ENCODE assay signal across 8 cellular contexts in the genomic region with DNA sequence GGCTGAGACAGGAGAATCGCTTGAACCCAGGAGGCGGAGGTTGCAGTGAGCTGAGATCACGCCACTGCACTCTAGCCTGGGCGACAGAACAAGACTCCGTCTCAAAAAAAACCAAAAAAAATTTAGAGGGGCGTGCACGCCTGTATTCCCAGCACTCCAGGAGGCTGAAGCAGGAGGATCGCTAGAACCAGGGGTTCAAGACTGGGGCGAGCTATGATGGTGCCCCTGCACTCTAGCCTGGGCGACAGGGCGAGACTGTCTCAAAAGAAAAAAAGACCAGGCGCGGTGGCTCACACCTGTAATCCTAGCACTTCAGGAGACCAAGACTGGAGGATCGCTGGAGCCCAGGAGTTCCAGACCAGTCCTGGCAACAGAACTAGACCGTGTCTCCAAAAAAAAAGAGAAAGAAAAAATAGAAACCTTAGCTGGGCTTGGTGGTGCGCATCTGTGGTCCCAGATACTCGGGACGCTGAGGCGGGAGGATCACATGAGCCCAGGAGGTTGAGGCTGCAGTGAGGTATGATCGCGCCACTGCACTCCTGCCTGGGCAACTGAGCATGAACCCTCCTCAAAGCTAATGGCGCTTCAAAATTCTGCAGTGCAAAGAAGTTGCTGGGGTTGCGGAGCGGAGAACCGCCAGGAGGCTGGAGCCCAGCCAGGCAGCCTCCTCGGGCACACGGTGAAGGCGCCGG. TPM values are rescaled to one million over a fixed set of nuclear protein-coding genes. Genes with fewer than 3 reads are reported as not detected.
DNase-seq lines count a peak whose midpoint lies in the region; ATAC-seq and TF ChIP-seq lines count a peak whose summit lies in the region.

No MANE protein-coding gene starts in this region.

- H3K79me1 ChIP-seq in mesendoderm (ENCODE audit: low read length): no peaks in the 10 kb centered on the region

- no peak overlapping the region for H3K4ac ChIP-seq in mesendoderm (ENCODE audit: low read depth, low read length)

- no peak overlapping the region for H2BK120ac ChIP-seq in mesendoderm (ENCODE audit: low read depth, low read length)

- H3K36me3 Mint-ChIP-seq in T-helper 1 cell treated with Interleukin-12 subunit alpha and Interleukin-12 subunit beta and Interleukin-4 antibody, amounts not matched to agents 30 μg/mL and 1 μg/mL, for 36 hours (ENCODE audit: low read depth): peaks cover 10% of the 10 kb centered on the region

- H4K5ac ChIP-seq in mesendoderm (ENCODE audit: low read length): no peak overlapping the region

- H3K27ac ChIP-seq in breast epithelium (peak overlapping the region; percentile 98 to 99), mesendoderm (ENCODE audit: low read depth, low read length) (peak overlapping the region; percentile 91), uterus (peak overlapping the region; percentile 89 to 93)

- no peaks in the 10 kb centered on the region for H3K27me3 Mint-ChIP-seq in T-helper 1 cell treated with Interleukin-12 subunit alpha and Interleukin-12 subunit beta and Interleukin-4 antibody, amounts not matched to agents 30 μg/mL and 1 μg/mL, for 36 hours (ENCODE audit: low read depth)

- peak overlapping the region; percentile 88 to 94 (median 90) for H3K4me3 ChIP-seq in breast epithelium
- peak overlapping the region; percentile 69 for H3K4me3 ChIP-seq in mesendoderm (ENCODE audit: low read length)
- peak overlapping the region; percentile 50 to 51 for H3K4me3 ChIP-seq in uterus

- TF ChIP-seq POLR2A in breast epithelium (IDR thresholded peaks at IDR 0.05) (no peak), uterus (IDR thresholded peaks at IDR 0.05) (no peak)

- peak overlapping the region; percentile 57 for H3K4me2 ChIP-seq in mesendoderm (ENCODE audit: low read length)

- no peaks in the 10 kb centered on the region for H3K4me1 ChIP-seq in breast epithelium
- H3K4me1 ChIP-seq in mesendoderm (ENCODE audit: control insufficient read depth, low read depth, low read length): peaks cover 2% of the 10 kb centered on the region
- H3K4me1 ChIP-seq in uterus: peaks cover 0 to 3% of the 10 kb centered on the region in 2 donors

- H3K27me3 ChIP-seq in breast epithelium (no peaks in the 10 kb centered on the region), mesendoderm (ENCODE audit: insufficient read depth, low read length, poor library complexity) (no peaks in the 10 kb centered on the region), uterus (no peaks in the 10 kb centered on the region)

- peak in 2 of 3 donors; percentile 15 to 32 for TF ChIP-seq CTCF in breast epithelium (IDR thresholded peaks at IDR 0.05)
- TF ChIP-seq CTCF in uterus (IDR thresholded peaks at IDR 0.05): peak in 1 of 4 experiments; percentile 13

- no peaks in the 10 kb centered on the region for H3K9me3 ChIP-seq in breast epithelium
- H3K9me3 ChIP-seq in uterus: no peaks in the 10 kb centered on the region

- no peak overlapping the region for H2AK5ac ChIP-seq in mesendoderm (ENCODE audit: low read length)

- H3K36me3 ChIP-seq in breast epithelium (no peaks in the 10 kb centered on the region), mesendoderm (ENCODE audit: control insufficient read depth, insufficient read depth, low read length) (no peaks in the 10 kb centered on the region), uterus (no peaks in the 10 kb centered on the region)

- peak overlapping the region; percentile 59 for H3K23ac ChIP-seq in mesendoderm (ENCODE audit: low read length)

- ATAC-seq in HG03457 (IDR thresholded peaks at IDR 0.05; ENCODE audit: unreplicated experiment): peak; percentile 26

- peak overlapping the region; percentile 100 for H3K4me3 Mint-ChIP-seq in T-helper 1 cell treated with Interleukin-12 subunit alpha and Interleukin-12 subunit beta and Interleukin-4 antibody, amounts not matched to agents 30 μg/mL and 1 μg/mL, for 36 hours

- no CpG with 5 or more reads among the region's 29 CpGs for WGBS in mesendoderm (ENCODE audit: extremely low coverage, insufficient coverage, low lambda C conversion rate)

- H3K4me1 Mint-ChIP-seq in T-helper 1 cell treated with Interleukin-12 subunit alpha and Interleukin-12 subunit beta and Interleukin-4 antibody, amounts not matched to agents 30 μg/mL and 1 μg/mL, for 36 hours (ENCODE audit: low read depth): peaks cover 25% of the 10 kb centered on the region

- peak overlapping the region; percentile 94 for H3K56ac ChIP-seq in mesendoderm (ENCODE audit: low read length)

- H4K8ac ChIP-seq in mesendoderm (ENCODE audit: low read depth, low read length): no peak overlapping the region

- peak overlapping the region; percentile 100 for H3K27ac Mint-ChIP-seq in T-helper 1 cell treated with Interleukin-12 subunit alpha and Interleukin-12 subunit beta and Interleukin-4 antibody, amounts not matched to agents 30 μg/mL and 1 μg/mL, for 36 hours

- peak overlapping the region; percentile 61 for H2BK5ac ChIP-seq in mesendoderm (ENCODE audit: low read length)

- no peaks in the 10 kb centered on the region for H3K9me3 Mint-ChIP-seq in T-helper 1 cell treated with Interleukin-12 subunit alpha and Interleukin-12 subunit beta and Interleukin-4 antibody, amounts not matched to agents 30 μg/mL and 1 μg/mL, for 36 hours

- no peaks in the 10 kb centered on the region for H3K79me2 ChIP-seq in mesendoderm (ENCODE audit: control insufficient read depth, insufficient read depth, low read length)

- DNase-seq in T-helper 1 cell: no peak
- no peak for DNase-seq in breast epithelium (ENCODE audit: low spot score in 2 of 2)
- no peak for DNase-seq in mesendoderm
- DNase-seq in uterus: no peak
- no peak for DNase-seq in AG20443 (ENCODE audit: low spot score)
- no peak for DNase-seq in NAMALWA (ENCODE audit: low spot score)

- peak overlapping the region; percentile 91 for H3K9ac ChIP-seq in mesendoderm (ENCODE audit: low read length)

- H2BK15ac ChIP-seq in mesendoderm (replicated peaks; ENCODE audit: low read depth): no peak overlapping the region

- peak overlapping the region; percentile 19 for H3K18ac ChIP-seq in mesendoderm (ENCODE audit: low read length)

- intact Hi-C loops in breast epithelium (cut with DNase I; ENCODE audit: low total_unique reads) (no loop called here), uterus (cut with DNase I; ENCODE audit: low total_unique reads) (loop anchor here (2.0 kb wide), 1 partner anchor 46 kb away; a partner anchor contains a TSS)

RNA-seq across cellular contexts. Expression of a gene that starts 0.4 kb away (rescaled TPM):
- total RNA-seq in breast epithelium: 1 to 10 TPM; 2.7 to 6.9 (median 4.5) TPM
- polyA plus RNA-seq in mesendoderm (2013, experiment 1 of 2): 1.8 TPM
- 1.9 TPM for polyA plus RNA-seq in mesendoderm (2013, experiment 2 of 2)
- 10 to 100 TPM in 1 of 4 donors, 1 to 10 TPM in 3; 1.3 to 12.4 (median 4.6) TPM for total RNA-seq in uterus

RNA-seq across cellular contexts. Expression of a gene that starts 7.0 kb away (rescaled TPM):
- 10 to 100 TPM in 2 of 3 donors, 1 to 10 TPM in 1; 7.2 to 11.8 (median 11.3) TPM for total RNA-seq in breast epithelium
- polyA plus RNA-seq in mesendoderm (2013, experiment 1 of 2): 8.2 TPM
- polyA plus RNA-seq in mesendoderm (2013, experiment 2 of 2): 8.5 TPM
- 10 to 100 TPM in 2 of 4 donors, 1 to 10 TPM in 1, not detected in 1; 3.3 to 53.6 (median 24.7) TPM for total RNA-seq in uterus

RNA-seq across cellular contexts. Expression of a gene that starts 7.2 kb away (rescaled TPM):
- total RNA-seq in breast epithelium: 10 to 100 TPM; 31.5 to 35.0 (median 34.4) TPM
- 53.1 TPM for polyA plus RNA-seq in mesendoderm (2013, experiment 1 of 2)
- polyA plus RNA-seq in mesendoderm (2013, experiment 2 of 2): 52.5 TPM
- 10 to 100 TPM; 23.5 to 68.9 (median 67.7) TPM for total RNA-seq in uterus

RNA-seq across cellular contexts. Expression of a gene that starts 22.3 kb away (rescaled TPM):
- 100 to 1,000 TPM; 154 to 285 (median 207) TPM for total RNA-seq in breast epithelium
- polyA plus RNA-seq in mesendoderm (2013, experiment 1 of 2): 102 TPM
- polyA plus RNA-seq in mesendoderm (2013, experiment 2 of 2): 105 TPM
- total RNA-seq in uterus: 100 to 1,000 TPM in 3 of 4 donors, 10 to 100 TPM in 1; 53.3 to 197 (median 115) TPM

RNA-seq across cellular contexts. Expression of a gene that starts 24.9 kb away (rescaled TPM):
- 10 to 100 TPM; 13.8 to 23.3 (median 18.7) TPM for total RNA-seq in breast epithelium
- 12.2 TPM for polyA plus RNA-seq in mesendoderm (2013, experiment 1 of 2)
- 11.9 TPM for polyA plus RNA-seq in mesendoderm (2013, experiment 2 of 2)
- 10 to 100 TPM in 3 of 4 donors, 1 to 10 TPM in 1; 5.0 to 52.0 (median 33.6) TPM for total RNA-seq in uterus
